11 cellular contexts compared by ENCODE assay signal in genomic region chr9:93072383-93072795, GRCh38. TPM values are rescaled to one million over a fixed set of nuclear protein-coding genes. Genes with fewer than 3 reads are reported as not detected.
DNase-seq lines count a peak whose midpoint lies in the region; ATAC-seq, FAIRE-seq and TF ChIP-seq lines count a peak whose summit lies in the region.
"Had no signal": no experiment of that assay in that cellular context is flagged by ENCODE, and none has a peak within 500 bp of the region (broad histone marks: within the 10 kb centered on the region; RNA-seq: fewer than 3 reads in every experiment).

No MANE protein-coding gene starts in this region.

- H3K9me3 ChIP-seq in A549 (no peaks in the 10 kb centered on the region), OCI-LY7 (ENCODE audit: low read length) (peaks cover 6% of the 10 kb centered on the region; the same call in 1 of the 2 replicates), heart left ventricle (peaks cover 0 to 4% (median 0%) of the 10 kb centered on the region in 12 donors)
- H3K9me3 ChIP-seq in BLaER1 treated with 17β-estradiol and CSF1 and Interleukin-3, amounts not matched to agents 10 nM and 100 nM (replicated peaks in 1 of 11), result peaks cover 0 to 5% (median 0%) of the 10 kb centered on the region in 11 experiments; a peak in 1 of 22 replicates
- H3K9me3 ChIP-seq: psoas muscle, SJSA1 had no signal

- H3K4me2 ChIP-seq in A549 (no peak overlapping the region), OCI-LY7 (ENCODE audit: low read length) (peak overlapping the region; percentile 42)
- peak overlapping the region; percentile 44 to 89 (median 74) for H3K4me2 ChIP-seq in BLaER1 treated with 17β-estradiol and CSF1 and Interleukin-3, amounts not matched to agents 10 nM and 100 nM

- intact Hi-C loops in OCI-LY7 (cut with micrococcal nuclease; ENCODE audit: unreplicated experiment), result no loop called here
- intact Hi-C loops in heart left ventricle (cut with DNase I), result no loop called here

- TF ChIP-seq POLR2A in A549 (IDR thresholded peaks at IDR 0.05; ENCODE audit: low read length) (no peak), heart left ventricle (IDR thresholded peaks at IDR 0.05) (no peak)

- H3K9me2 ChIP-seq in OCI-LY7 (ENCODE audit: insufficient read depth, low read length), result no peaks in the 10 kb centered on the region

- BruUV-seq in OCI-LY7 (replicated peaks; lab: Mats Ljungman, UMichigan), result no TSS peak

- POLR2A ChIA-PET in A549 (lab: Yijun Ruan, JAX), result no interaction called here
- POLR2A ChIA-PET in OCI-LY7 (lab: Charles Lee), result interaction anchor here (0.6 kb wide), 1 partner anchor 44 kb away, joined by 3 read pairs; no protein-coding TSS in a partner anchor

- H3K36me3 ChIP-seq in BLaER1 treated with 17β-estradiol and CSF1 and Interleukin-3, amounts not matched to agents 10 nM and 100 nM, result peaks cover 0 to 39% (median 15%) of the 10 kb centered on the region in 11 experiments; a peak in 15 of 22 replicates
- H3K36me3 ChIP-seq in OCI-LY7 (ENCODE audit: insufficient read depth, low read length), result peaks cover 79% of the 10 kb centered on the region
- no peaks in the 10 kb centered on the region for H3K36me3 ChIP-seq in heart left ventricle
- H3K36me3 ChIP-seq: SJSA1 had no signal

- no peak for FAIRE-seq in A549 (lab: Jason Lieb, UNC)

- H3K9ac ChIP-seq in BLaER1 treated with 17β-estradiol and CSF1 and Interleukin-3, amounts not matched to agents 10 nM and 100 nM, result peak overlapping the region in 7 of 11 experiments; percentile 24 to 61 (median 39); a peak in 11 of 22 replicates

- no peak overlapping the region for H3K27ac Mint-ChIP-seq in progenitor cell of endocrine pancreas

- H3K79me2 ChIP-seq in OCI-LY7 (ENCODE audit: insufficient read depth, low read depth, low read length), result peaks cover 28% of the 10 kb centered on the region; the same call in 1 of the 2 replicates

- H3K27ac ChIP-seq in A549 (no peak overlapping the region), OCI-LY7 (ENCODE audit: low read depth, low read length, poor library complexity, severe bottlenecking) (no peak overlapping the region), heart left ventricle (peak overlapping the region in 1 of 12 donors; percentile 47)
- peak overlapping the region in 8 of 11 experiments; percentile 48 to 76 (median 62); a peak in 14 of 22 replicates for H3K27ac ChIP-seq in BLaER1 treated with 17β-estradiol and CSF1 and Interleukin-3, amounts not matched to agents 10 nM and 100 nM
- H3K27ac ChIP-seq: psoas muscle, SJSA1 had no signal

- H3K4me3 Mint-ChIP-seq in progenitor cell of endocrine pancreas (ENCODE audit: low read depth), result no peak overlapping the region

- DNase-seq in A549 (ENCODE audit: low read depth in 1 of 2, low spot score in 1 of 2) (no peak), OCI-LY7 (ENCODE audit: low spot score) (no peak), heart left ventricle (peak in 3 of 5 donors; percentile 38 to 71 (median 44)), progenitor cell of endocrine pancreas (ENCODE audit: low spot score, unreplicated experiment) (no peak), NCI-H146 (lab: John Stamatoyannopoulos, UW) (no peak), NOMO-1 (lab: John Stamatoyannopoulos, UW; ENCODE audit: unreplicated experiment in 2 of 2) (no peak), mesenteric fat pad (ENCODE audit: low spot score) (no peak)
- DNase-seq: NCI-H1436 treated with DMSO at 0.1 percent for 48 hours, psoas muscle had no signal

- no peak for TF ChIP-seq RAD21 in A549 (conservative IDR thresholded peaks at IDR 0.05 in 1 of 2, IDR thresholded peaks at IDR 0.05 in 1 of 2)

- H3K4me1 ChIP-seq in A549 (0 out of 3 replicates have a peak, but pooled peaks cover 12% of the 10 kb centered on the region), OCI-LY7 (ENCODE audit: insufficient read depth, low read length, poor library complexity, severe bottlenecking) (peaks cover 17% of the 10 kb centered on the region), heart left ventricle (peaks cover 0 to 12% (median 2%) of the 10 kb centered on the region in 12 donors)
- H3K4me1 ChIP-seq in BLaER1 treated with 17β-estradiol and CSF1 and Interleukin-3, amounts not matched to agents 10 nM and 100 nM, result peaks cover 15 to 42% (median 32%) of the 10 kb centered on the region in 10 experiments
- H3K4me1 ChIP-seq: psoas muscle had no signal

- H3K9me3 Mint-ChIP-seq in progenitor cell of endocrine pancreas (ENCODE audit: low read depth), result no peaks in the 10 kb centered on the region

- no peaks in the 10 kb centered on the region for H3K36me3 Mint-ChIP-seq in progenitor cell of endocrine pancreas (ENCODE audit: insufficient read depth)

- no peak overlapping the region for H2AFZ ChIP-seq in OCI-LY7 (ENCODE audit: low read length)

- H4K20me1 ChIP-seq in BLaER1 treated with 17β-estradiol and CSF1 and Interleukin-3, amounts not matched to agents 10 nM and 100 nM, result no peaks in the 10 kb centered on the region
- H4K20me1 ChIP-seq in OCI-LY7 (ENCODE audit: insufficient read depth, low read length), result no peaks in the 10 kb centered on the region

- H3K27me3 Mint-ChIP-seq in progenitor cell of endocrine pancreas, result no peaks in the 10 kb centered on the region

- ATAC-seq in A549 (peak in 1 of 2 experiments; percentile 30; a peak in 3 of 6 replicates), heart left ventricle (peak; percentile 63 to 84 (median 73))

- no peaks in the 10 kb centered on the region for H3K4me1 Mint-ChIP-seq in progenitor cell of endocrine pancreas (ENCODE audit: low read depth)

- no peak for TF ChIP-seq EP300 in A549 (IDR thresholded peaks at IDR 0.05)

- CTCF ChIA-PET in A549 (lab: Yijun Ruan, JAX) (interaction anchor here (1.0 kb wide), 1 partner anchor 69 kb away, joined by 3 read pairs; no protein-coding TSS in a partner anchor), OCI-LY7 (lab: Charles Lee; ENCODE audit: unreplicated experiment) (no interaction called here)

- 46% methylated on average over 4 of the region's 5 CpGs for WGBS in A549 (ENCODE audit: missing lambda C conversion rate)
- 24 to 41% (median 32%) methylated on average over 5 of the region's 5 CpGs for WGBS in heart left ventricle, 4 donors

- TF ChIP-seq CTCF in A549 (IDR thresholded peaks at IDR 0.05) (no peak), OCI-LY7 (conservative IDR thresholded peaks at IDR 0.05; ENCODE audit: low read length) (no peak), heart left ventricle (IDR thresholded peaks at IDR 0.05) (no peak), progenitor cell of endocrine pancreas (IDR thresholded peaks at IDR 0.05; ENCODE audit: unreplicated experiment) (no peak)

- no peaks in the 10 kb centered on the region for H3K27me3 ChIP-seq in BLaER1 treated with 17β-estradiol and CSF1 and Interleukin-3, amounts not matched to agents 10 nM and 100 nM
- no peaks in the 10 kb centered on the region for H3K27me3 ChIP-seq in heart left ventricle
- H3K27me3 ChIP-seq: SJSA1 had no signal

- H3K4me3 ChIP-seq in A549, result no peak overlapping the region
- H3K4me3 ChIP-seq in BLaER1 treated with 17β-estradiol and CSF1 and Interleukin-3, amounts not matched to agents 10 nM and 100 nM, result 0 out of 20 replicates have a peak overlapping the region, but pooled peaks of 1 of the 10 experiments have one; percentile 16
- no peak overlapping the region for H3K4me3 ChIP-seq in OCI-LY7 (ENCODE audit: low read depth, low read length, poor library complexity, severe bottlenecking)
- no peak overlapping the region for H3K4me3 ChIP-seq in heart left ventricle
- H3K4me3 ChIP-seq: psoas muscle, SJSA1 had no signal

TF ChIP-seq in A549, 52 proteins besides CTCF, POLR2A, EP300 and RAD21:
- TF ChIP-seq RNF2 (IDR thresholded peaks at IDR 0.05; ENCODE audit: borderline replicate concordance, low read depth) (no peak), USF2 (IDR thresholded peaks at IDR 0.05) (0 out of 2 replicates have a peak, but pooled peaks have one; percentile 6)
TF ChIP-seq in A549: peak in this region for 1.

RNA-seq across cellular contexts. Expression of gene SUSD3, which starts 13.9 kb away (rescaled TPM):
- 0.27 and 0.66 TPM in 2 replicates for polyA plus RNA-seq in A549 (2011; rRNA removed)
- 1.3 and 1.9 TPM in 2 replicates for polyA plus RNA-seq in A549 (2012; cell fraction: cytosol; rRNA removed)
- 1.7 TPM in 2 replicates for polyA plus RNA-seq in A549 (2012; cell fraction: nucleus; rRNA removed)
- polyA plus RNA-seq in A549 (2017; fragmentation: RNase III; extraction: RNeasy Plus Mini Kit Qiagen cat#74134 plus additional on column Dnase treatment), result 0.34 to 0.46 TPM (median 0.42 TPM) in 3 replicates
- 0.25 TPM in 1 of 2 replicates, not detected in the other for polyA minus RNA-seq in A549 (2011; rRNA and poly(A)+ RNA removed)
- total RNA-seq in OCI-LY7 (2014; rRNA removed; shearing (Covaris generic)), result 160 and 201 TPM in 2 replicates
- total RNA-seq in OCI-LY7 (2022), result 94.1 and 116 TPM in 2 replicates
- total RNA-seq in heart left ventricle, result 1 to 10 TPM in 2 of 9 donors, under 1 TPM in 5, not detected in 2; 0.29 to 5.2 (median 0.56) TPM
- polyA plus RNA-seq in heart left ventricle, result under 1 TPM in 1 of 2 donors, not detected in 1; 0.50 TPM
- 0.43 and 1.2 TPM in 2 replicates for total RNA-seq in progenitor cell of endocrine pancreas
- 2.0 TPM for total RNA-seq in mesenteric fat pad
- total RNA-seq: SJSA1 had no signal

RNA-seq across cellular contexts. Expression of gene CARD19, which starts 23.6 kb away (rescaled TPM):
- polyA plus RNA-seq in A549 (2011; rRNA removed) (27.6 and 36.0 TPM in 2 replicates), A549 (2017; fragmentation: RNase III; extraction: RNeasy Plus Mini Kit Qiagen cat#74134 plus additional on column Dnase treatment) (30.3 to 34.5 TPM (median 33.2 TPM) in 3 replicates), heart left ventricle (10 to 100 TPM; 38.9 to 42.7 TPM)
- polyA plus RNA-seq in A549 (2012; cell fraction: cytosol; rRNA removed), result 108 and 125 TPM in 2 replicates
- 124 and 150 TPM in 2 replicates for polyA plus RNA-seq in A549 (2012; cell fraction: nucleus; rRNA removed)
- polyA minus RNA-seq in A549 (2011; rRNA and poly(A)+ RNA removed), result 20.2 and 23.0 TPM in 2 replicates
- 18.4 and 26.8 TPM in 2 replicates for total RNA-seq in OCI-LY7 (2014; rRNA removed; shearing (Covaris generic))
- total RNA-seq in OCI-LY7 (2022) (13.4 and 15.8 TPM in 2 replicates), heart left ventricle (10 to 100 TPM; 24.2 to 46.2 (median 27.5) TPM), progenitor cell of endocrine pancreas (19.3 and 20.4 TPM in 2 replicates), mesenteric fat pad (38.9 TPM)

Comparison
In these comparisons a context has a peak if more than half of its experiments do, and no peak if none do; other contexts are left out.
1. DNase-seq: peak in heart left ventricle (3 of 5); none in A549 (0 of 2), OCI-LY7 (single experiment), progenitor cell of endocrine pancreas (single experiment), NCI-H146 (single experiment), NOMO-1 (0 of 2) and mesenteric fat pad (single experiment).
2. H3K27ac ChIP-seq: peak in BLaER1 treated with 17β-estradiol and CSF1 and Interleukin-3, amounts not matched to agents 10 nM and 100 nM (8 of 11); none in A549 (0 of 2) and OCI-LY7 (single experiment).
3. RNA of gene SUSD3, which starts 13.9 kb away (total RNA-seq): 94.1 to 201 TPM in OCI-LY7; 2.0 TPM in mesenteric fat pad (single experiment), 0.29 to 5.2 TPM in heart left ventricle and 0.43 to 1.2 TPM in progenitor cell of endocrine pancreas; every median in the first group is over 10 times any median in the second.